21 cellular contexts compared by ENCODE assay signal in genomic region chr18:23341383-23341782, GRCh38.
DNase-seq lines count a peak whose midpoint lies in the region; ATAC-seq and TF ChIP-seq lines count a peak whose summit lies in the region.
"Had no signal": no experiment of that assay in that cellular context is flagged by ENCODE, and none has a peak within 500 bp of the region (broad histone marks: within the 10 kb centered on the region; RNA-seq: fewer than 3 reads in every experiment).

No MANE protein-coding gene starts in this region.

- H3K27ac ChIP-seq in breast epithelium (peak overlapping the region in 1 of 2 donors; percentile 22), tibial artery (peak overlapping the region; percentile 33 to 40)
- H3K27ac ChIP-seq: gastroesophageal sphincter, SJSA1, uterus had no signal

- TF ChIP-seq POLR2A in breast epithelium (IDR thresholded peaks at IDR 0.05) = no peak

- DNase-seq in MCF 10A (ENCODE audit: unreplicated experiment) = peak; percentile 41
- DNase-seq in breast epithelium (ENCODE audit: low spot score in 2 of 2) = no peak
- DNase-seq in activated T-cell treated with anti-CD3 and anti-CD28 coated beads, Interleukin-2, amount 50 U/mL, for 48 hours = peak; percentile 22 to 23
- peak; percentile 56 for DNase-seq in fibroblast of peridontal ligament (ENCODE audit: extremely low read depth)
- DNase-seq in tibial artery = no peak
- DNase-seq in NCI-H2107 (lab: John Stamatoyannopoulos, UW) = no peak
- DNase-seq in NCI-H345 treated with DMSO at 0.1 percent for 48 hours (lab: John Stamatoyannopoulos, UW; ENCODE audit: unreplicated experiment) = no peak
- DNase-seq: DND-41; H7; KBM-7; left lung; NCI-H1048; NCI-H2029 treated with DMSO at 0.1 percent for 48 hours; NCI-H526; OCI-M1; stimulated activated naive B cell treated with anti-CD40 and anti-IgM and Interleukin-4, amounts not matched to agents 10 μg/mL and 1 μg/mL and 100 μg/mL, for 72 hours had no signal

- no peak for ATAC-seq in GM19023 (IDR thresholded peaks at IDR 0.05; ENCODE audit: unreplicated experiment)
- ATAC-seq: gastroesophageal sphincter; stimulated activated naive B cell treated with anti-CD40 and anti-IgM and Interleukin-4, amounts not matched to agents 10 μg/mL and 1 μg/mL and 100 μg/mL, for 72 hours had no signal

- no peaks in the 10 kb centered on the region for H3K9me3 Mint-ChIP-seq in MCF 10A (ENCODE audit: unreplicated experiment)
- H3K9me3 Mint-ChIP-seq: stimulated activated naive B cell treated with anti-CD40 and anti-IgM and Interleukin-4, amounts not matched to agents 10 μg/mL and 1 μg/mL and 100 μg/mL, for 72 hours; T-helper 2 cell treated with Interferon-gamma antibody and Interleukin-4, amounts not matched to agents 5 μg/mL and 100 μg/mL, for 36 hours had no signal

- H3K4me1 ChIP-seq in breast epithelium (no peaks in the 10 kb centered on the region), tibial artery (peaks cover 0 to 13% (median 2%) of the 10 kb centered on the region in 4 donors)
- H3K4me1 ChIP-seq: left lung, SJSA1, uterus had no signal

- H3K36me3 ChIP-seq in breast epithelium (no peaks in the 10 kb centered on the region), tibial artery (no peaks in the 10 kb centered on the region)
- H3K36me3 ChIP-seq: gastroesophageal sphincter, left lung, SJSA1, uterus had no signal

- no peak overlapping the region for H3K27ac Mint-ChIP-seq in MCF 10A (ENCODE audit: low read depth, unreplicated experiment)
- H3K27ac Mint-ChIP-seq: stimulated activated naive B cell treated with anti-CD40 and anti-IgM and Interleukin-4, amounts not matched to agents 10 μg/mL and 1 μg/mL and 100 μg/mL, for 72 hours; T-helper 2 cell treated with Interferon-gamma antibody and Interleukin-4, amounts not matched to agents 5 μg/mL and 100 μg/mL, for 36 hours had no signal

- H3K4me3 Mint-ChIP-seq in MCF 10A (ENCODE audit: unreplicated experiment) = no peak overlapping the region
- H3K4me3 Mint-ChIP-seq: stimulated activated naive B cell treated with anti-CD40 and anti-IgM and Interleukin-4, amounts not matched to agents 10 μg/mL and 1 μg/mL and 100 μg/mL, for 72 hours; T-helper 2 cell treated with Interferon-gamma antibody and Interleukin-4, amounts not matched to agents 5 μg/mL and 100 μg/mL, for 36 hours had no signal

- intact Hi-C loops in MCF 10A (cut with micrococcal nuclease) = no loop called here
- intact Hi-C loops in breast epithelium (cut with DNase I; ENCODE audit: low total_unique reads) = no loop called here
- intact Hi-C loops in tibial artery (cut with DNase I; ENCODE audit: low total_unique reads) = no loop called here

- H3K27me3 ChIP-seq in breast epithelium (no peaks in the 10 kb centered on the region), tibial artery (no peaks in the 10 kb centered on the region)
- H3K27me3 ChIP-seq: gastroesophageal sphincter, left lung, SJSA1, uterus had no signal

- POLR2A ChIA-PET in MCF 10A (lab: Yijun Ruan, JAX) = no interaction called here

- BruUV-seq in MCF 10A (replicated peaks; lab: Mats Ljungman, UMichigan) = no TSS peak

- H3K9me3 ChIP-seq in breast epithelium = no peaks in the 10 kb centered on the region
- no peaks in the 10 kb centered on the region for H3K9me3 ChIP-seq in tibial artery
- H3K9me3 ChIP-seq: gastroesophageal sphincter, left lung, SJSA1, uterus had no signal

- H3K4me1 Mint-ChIP-seq in MCF 10A (ENCODE audit: insufficient read depth, unreplicated experiment) = peaks cover 7% of the 10 kb centered on the region

- TF ChIP-seq CTCF in MCF 10A (IDR thresholded peaks at IDR 0.05; ENCODE audit: unreplicated experiment) (no peak), breast epithelium (IDR thresholded peaks at IDR 0.05) (no peak), tibial artery (IDR thresholded peaks at IDR 0.05) (no peak)

- CTCF ChIA-PET in MCF 10A (lab: Yijun Ruan, JAX) = no interaction called here

- peaks cover 14% of the 10 kb centered on the region for H3K36me3 Mint-ChIP-seq in MCF 10A (ENCODE audit: insufficient read depth, unreplicated experiment)

- no peaks in the 10 kb centered on the region for H3K27me3 Mint-ChIP-seq in MCF 10A (ENCODE audit: insufficient read depth, unreplicated experiment)
- H3K27me3 Mint-ChIP-seq: stimulated activated naive B cell treated with anti-CD40 and anti-IgM and Interleukin-4, amounts not matched to agents 10 μg/mL and 1 μg/mL and 100 μg/mL, for 72 hours had no signal

- H3K4me3 ChIP-seq in breast epithelium = no peak overlapping the region
- no peak overlapping the region for H3K4me3 ChIP-seq in tibial artery
- H3K4me3 ChIP-seq: gastroesophageal sphincter, left lung, SJSA1, uterus had no signal

Comparison
In these comparisons a context has a peak if more than half of its experiments do, and no peak if none do; other contexts are left out.
1. DNase-seq: peak in MCF 10A (single experiment), activated T-cell treated with anti-CD3 and anti-CD28 coated beads, Interleukin-2, amount 50 U/mL, for 48 hours (2 of 2) and fibroblast of peridontal ligament (single experiment); none in breast epithelium (0 of 2), tibial artery (0 of 2), NCI-H2107 (single experiment) and NCI-H345 treated with DMSO at 0.1 percent for 48 hours (single experiment).